ENCODE assay signal across 27 cellular contexts in the genomic region with DNA sequence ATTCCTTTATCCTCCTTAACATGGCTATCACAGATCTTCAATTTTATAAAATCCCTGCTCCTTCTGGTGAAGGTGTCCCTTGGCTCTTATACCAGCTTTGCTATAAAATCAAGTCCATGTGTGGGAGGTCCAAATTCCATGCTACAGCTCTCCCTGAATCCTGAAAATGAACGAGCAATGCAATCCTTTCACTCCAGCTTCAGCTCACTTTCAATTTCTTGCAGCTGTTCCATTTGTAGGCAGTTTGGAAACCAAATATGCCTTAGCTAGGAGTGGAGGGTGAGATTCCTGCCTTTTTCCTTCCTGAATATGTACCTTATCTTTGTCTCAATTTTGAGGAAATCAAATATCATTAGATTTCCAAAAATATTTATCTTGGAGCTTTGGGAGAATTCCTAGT.
"Had no signal": no experiment of that assay in that cellular context is flagged by ENCODE, and none has a peak within 500 bp of the region (broad histone marks: within the 10 kb centered on the region; RNA-seq: fewer than 3 reads in every experiment).

No MANE protein-coding gene starts in this region.

- H3K4me3 ChIP-seq: dorsolateral prefrontal cortex, lung, mucosa of descending colon, neural progenitor cell, right lobe of liver, suprapubic skin, thyroid gland had no signal

- H3K36me3 ChIP-seq: neural progenitor cell, right lobe of liver, suprapubic skin, thyroid gland had no signal

- DNase-seq: cortex of kidney; dorsolateral prefrontal cortex; effector CD4-positive, alpha-beta T cell; foreskin melanocyte; hypothalamus; immature natural killer cell; islet precursor cell; kidney glomerular epithelial cell; left colon; mucosa of descending colon; naive B cell; right lobe of liver; small intestine; stimulated activated CD4-positive, alpha-beta T cell treated with anti-CD3 and anti-CD28 coated beads, Interleukin-15, amount 100 ng/mL, for 24 hours; stimulated activated CD4-positive, alpha-beta T cell treated with anti-CD3 and anti-CD28 coated beads, Interleukin-2, amount 100 ng/mL, for 48 hours; stimulated activated naive B cell treated with anti-CD40 and anti-IgM and Interleukin-4, amounts not matched to agents 10 μg/mL and 1 μg/mL and 100 μg/mL, for 72 hours; thyroid gland; trophoblast cell had no signal

- H3K27me3 Mint-ChIP-seq: central memory CD8-positive, alpha-beta T cell; natural killer cell treated with Interleukin-12 subunit alpha and Interleukin-12 subunit beta and Interleukin-15 and Interleukin-18, amount 100 ng/mL, for 72 hours; stimulated activated naive B cell treated with anti-CD40 and anti-IgM and Interleukin-4, amounts not matched to agents 10 μg/mL and 1 μg/mL and 100 μg/mL, for 72 hours; stimulated activated naive CD8-positive, alpha-beta T cell treated with anti-CD3 and anti-CD28 coated beads, Interleukin-15, Interleukin-2, amounts not matched to agents 100 ng/mL and 50 ng/mL, for 24 hours had no signal

- H3K9ac ChIP-seq: neural progenitor cell, parathyroid adenoma had no signal

- H3K4me1 ChIP-seq: neural progenitor cell, parathyroid adenoma, suprapubic skin, thyroid gland had no signal

- H3K4me3 Mint-ChIP-seq: central memory CD8-positive, alpha-beta T cell; immature natural killer cell; memory B cell; naive B cell; natural killer cell treated with Interleukin-12 subunit alpha and Interleukin-12 subunit beta and Interleukin-15 and Interleukin-18, amount 100 ng/mL, for 72 hours; neural progenitor cell; stimulated activated naive B cell treated with anti-CD40 and anti-IgM and Interleukin-4, amounts not matched to agents 10 μg/mL and 1 μg/mL and 100 μg/mL, for 72 hours; stimulated activated naive CD8-positive, alpha-beta T cell treated with anti-CD3 and anti-CD28 coated beads, Interleukin-15, Interleukin-2, amounts not matched to agents 100 ng/mL and 50 ng/mL, for 24 hours had no signal

- H3K36me3 Mint-ChIP-seq: immature natural killer cell; memory B cell; natural killer cell treated with Interleukin-12 subunit alpha and Interleukin-12 subunit beta and Interleukin-15 and Interleukin-18, amount 100 ng/mL, for 72 hours; neural progenitor cell; stimulated activated naive B cell treated with anti-CD40 and anti-IgM and Interleukin-4, amounts not matched to agents 10 μg/mL and 1 μg/mL and 100 μg/mL, for 72 hours had no signal

- H3K9me3 ChIP-seq: right lobe of liver, suprapubic skin, thyroid gland had no signal

- H3K4me1 Mint-ChIP-seq: central memory CD8-positive, alpha-beta T cell; immature natural killer cell; memory B cell; neural progenitor cell; stimulated activated naive B cell treated with anti-CD40 and anti-IgM and Interleukin-4, amounts not matched to agents 10 μg/mL and 1 μg/mL and 100 μg/mL, for 72 hours had no signal

- H3K27ac Mint-ChIP-seq: immature natural killer cell; memory B cell; naive B cell; natural killer cell treated with Interleukin-12 subunit alpha and Interleukin-12 subunit beta and Interleukin-15 and Interleukin-18, amount 100 ng/mL, for 72 hours; neural progenitor cell; progenitor cell of endocrine pancreas; stimulated activated naive B cell treated with anti-CD40 and anti-IgM and Interleukin-4, amounts not matched to agents 10 μg/mL and 1 μg/mL and 100 μg/mL, for 72 hours; stimulated activated naive CD8-positive, alpha-beta T cell treated with anti-CD3 and anti-CD28 coated beads, Interleukin-15, Interleukin-2, amounts not matched to agents 100 ng/mL and 50 ng/mL, for 24 hours had no signal

- H3K27me3 ChIP-seq: dorsolateral prefrontal cortex, neural progenitor cell, right lobe of liver, suprapubic skin, thyroid gland had no signal
